22 cellular contexts compared by ENCODE assay signal in genomic region chr14:70011098-70011497, GRCh38.
A peak's percentile ranks its signal among the peaks of the same experiment; 100 is the strongest.
DNase-seq lines count a peak whose midpoint lies in the region; ATAC-seq and TF ChIP-seq lines count a peak whose summit lies in the region.
"Had no signal": no experiment of that assay in that cellular context is flagged by ENCODE, and none has a peak within 500 bp of the region (broad histone marks: within the 10 kb centered on the region; RNA-seq: fewer than 3 reads in every experiment).

No MANE protein-coding gene starts in this region.

- peaks cover 21% of the 10 kb centered on the region for H3K4me1 ChIP-seq in foreskin keratinocyte

- no peaks in the 10 kb centered on the region for H3K36me3 Mint-ChIP-seq in stimulated activated effector memory CD8-positive, alpha-beta T cell treated with anti-CD3 and anti-CD28 coated beads, Interleukin-12 subunit alpha, Interleukin-12 subunit beta, amount 100 ng/mL, for 72 hours
- H3K36me3 Mint-ChIP-seq: activated naive CD4-positive, alpha-beta T cell treated with anti-CD3 and anti-CD28 coated beads, Interleukin-2, amount 10 ng/mL, durations not matched to agents 7 days and 5 days had no signal

- ATAC-seq in foreskin keratinocyte (peak; percentile 27), HG02759 (IDR thresholded peaks at IDR 0.05; ENCODE audit: unreplicated experiment) (no peak)
- ATAC-seq in stimulated activated effector memory CD8-positive, alpha-beta T cell treated with anti-CD3 and anti-CD28 coated beads, Interleukin-12 subunit alpha, Interleukin-12 subunit beta, amount 100 ng/mL, for 72 hours, result no peak
- ATAC-seq: activated CD8-positive, alpha-beta T cell treated with anti-CD3 and anti-CD28 coated beads, Interleukin-2, amount 10 ng/mL, durations not matched to agents 7 days and 5 days; right lobe of liver had no signal

- no peaks in the 10 kb centered on the region for H3K27me3 ChIP-seq in foreskin keratinocyte
- H3K27me3 ChIP-seq: right lobe of liver, suprapubic skin had no signal

- H3K4me3 Mint-ChIP-seq in stimulated activated effector memory CD8-positive, alpha-beta T cell treated with anti-CD3 and anti-CD28 coated beads, Interleukin-12 subunit alpha, Interleukin-12 subunit beta, amount 100 ng/mL, for 72 hours, result no peak overlapping the region
- H3K4me3 Mint-ChIP-seq: activated CD8-positive, alpha-beta T cell treated with anti-CD3 and anti-CD28 coated beads, Interleukin-2, amount 10 ng/mL, durations not matched to agents 7 days and 5 days; activated naive CD4-positive, alpha-beta T cell treated with anti-CD3 and anti-CD28 coated beads, Interleukin-2, amount 10 ng/mL, durations not matched to agents 7 days and 5 days; B cell; central memory CD8-positive, alpha-beta T cell had no signal

- H3K27ac ChIP-seq in foreskin keratinocyte, result peak overlapping the region; percentile 84
- H3K27ac ChIP-seq: right lobe of liver, suprapubic skin had no signal

- H3K4me1 Mint-ChIP-seq in stimulated activated effector memory CD8-positive, alpha-beta T cell treated with anti-CD3 and anti-CD28 coated beads, Interleukin-12 subunit alpha, Interleukin-12 subunit beta, amount 100 ng/mL, for 72 hours, result no peaks in the 10 kb centered on the region
- H3K4me1 Mint-ChIP-seq: activated naive CD4-positive, alpha-beta T cell treated with anti-CD3 and anti-CD28 coated beads, Interleukin-2, amount 10 ng/mL, durations not matched to agents 7 days and 5 days; central memory CD8-positive, alpha-beta T cell had no signal

- no peak for TF ChIP-seq CTCF in foreskin keratinocyte (conservative IDR thresholded peaks at IDR 0.05)

- H3K27ac Mint-ChIP-seq in stimulated activated effector memory CD8-positive, alpha-beta T cell treated with anti-CD3 and anti-CD28 coated beads, Interleukin-12 subunit alpha, Interleukin-12 subunit beta, amount 100 ng/mL, for 72 hours, result no peak overlapping the region
- H3K27ac Mint-ChIP-seq: activated CD8-positive, alpha-beta T cell treated with anti-CD3 and anti-CD28 coated beads, Interleukin-2, amount 10 ng/mL, durations not matched to agents 7 days and 5 days; activated naive CD4-positive, alpha-beta T cell treated with anti-CD3 and anti-CD28 coated beads, Interleukin-2, amount 10 ng/mL, durations not matched to agents 7 days and 5 days; B cell had no signal

- no peaks in the 10 kb centered on the region for H3K9me3 Mint-ChIP-seq in stimulated activated effector memory CD8-positive, alpha-beta T cell treated with anti-CD3 and anti-CD28 coated beads, Interleukin-12 subunit alpha, Interleukin-12 subunit beta, amount 100 ng/mL, for 72 hours
- H3K9me3 Mint-ChIP-seq: activated naive CD4-positive, alpha-beta T cell treated with anti-CD3 and anti-CD28 coated beads, Interleukin-2, amount 10 ng/mL, durations not matched to agents 7 days and 5 days; central memory CD8-positive, alpha-beta T cell had no signal

- DNase-seq in NCI-H1436 (lab: John Stamatoyannopoulos, UW), result peak; percentile 16
- no peak for DNase-seq in NCI-H1436 treated with DMSO at 0.1 percent for 48 hours (lab: John Stamatoyannopoulos, UW)
- peak; percentile 51 to 58 for DNase-seq in NCI-H187 (lab: John Stamatoyannopoulos, UW)
- DNase-seq in NCI-H524 treated with DMSO at 0.1 percent for 48 hours (lab: John Stamatoyannopoulos, UW), result peak; percentile 7
- DNase-seq in foreskin keratinocyte, result peak in 1 of 2 donors; percentile 43
- no peak for DNase-seq in stimulated activated effector memory CD8-positive, alpha-beta T cell treated with anti-CD3 and anti-CD28 coated beads, Interleukin-12 subunit alpha, Interleukin-12 subunit beta, amount 100 ng/mL, for 72 hours (ENCODE audit: low spot score in 2 of 2)
- no peak for DNase-seq in NK-92 (lab: John Stamatoyannopoulos, UW; ENCODE audit: unreplicated experiment)
- DNase-seq: activated CD8-positive, alpha-beta T cell treated with anti-CD3 and anti-CD28 coated beads, Interleukin-2, amount 10 ng/mL, durations not matched to agents 7 days and 5 days; activated naive CD4-positive, alpha-beta T cell treated with anti-CD3 and anti-CD28 coated beads, Interleukin-2, amount 10 ng/mL, durations not matched to agents 7 days and 5 days; activated T-cell treated with anti-CD3 and anti-CD28 coated beads, Interleukin-2, amount 50 U/mL, for 48 hours; anterior cingulate cortex; GDM1; kidney glomerular epithelial cell; NCI-H2081; right lobe of liver; RPMI8226; SK-N-SH; T1000 had no signal

Comparison
In these comparisons a context has a peak if more than half of its experiments do, and no peak if none do; other contexts are left out.
1. DNase-seq: peak in NCI-H1436 (single experiment), NCI-H187 (2 of 2) and NCI-H524 treated with DMSO at 0.1 percent for 48 hours (single experiment); none in NCI-H1436 treated with DMSO at 0.1 percent for 48 hours (single experiment), stimulated activated effector memory CD8-positive, alpha-beta T cell treated with anti-CD3 and anti-CD28 coated beads, Interleukin-12 subunit alpha, Interleukin-12 subunit beta, amount 100 ng/mL, for 72 hours (0 of 2) and NK-92 (single experiment).